Comparison of ENCODE assay signal across 24 cellular contexts in genomic region chr5:112219000-112219399, GRCh38.
"Had no signal": no experiment of that assay in that cellular context is flagged by ENCODE, and none has a peak within 500 bp of the region (broad histone marks: within the 10 kb centered on the region; RNA-seq: fewer than 3 reads in every experiment).

No MANE protein-coding gene starts in this region.

- DNase-seq: activated CD4-positive, alpha-beta memory T cell treated with anti-CD3 and anti-CD28 coated beads, Interleukin-2, amount 10 ng/mL, durations not matched to agents 7 days and 5 days; activated CD4-positive, alpha-beta T cell treated with anti-CD3 and anti-CD28 coated beads for 1 hour; activated CD4-positive, alpha-beta T cell treated with anti-CD3 and anti-CD28 coated beads for 4 hours; activated CD4-positive, alpha-beta T cell treated with anti-CD3 and anti-CD28 coated beads, Interleukin-2, amount 10 ng/mL, durations not matched to agents 7 days and 5 days; activated CD4-positive, alpha-beta T cell treated with anti-CD3 and anti-CD28 coated beads, Interleukin-2, amount 50 U/mL, for 4 hours; activated CD8-positive, alpha-beta memory T cell treated with anti-CD3 and anti-CD28 coated beads, Interleukin-2, amount 50 U/mL, for 48 hours; activated gamma-delta T cell; activated naive CD4-positive, alpha-beta T cell; activated naive CD4-positive, alpha-beta T cell treated with anti-CD3 and anti-CD28 coated beads, Interleukin-2, amount 10 ng/mL, durations not matched to agents 7 days and 5 days; activated naive CD8-positive, alpha-beta T cell treated with anti-CD3 and anti-CD28 coated beads, Interleukin-2, amount 10 ng/mL, durations not matched to agents 7 days and 5 days; activated T-cell treated with anti-CD3 and anti-CD28 coated beads for 4 hours; activated T-cell treated with anti-CD3 and anti-CD28 coated beads, Interleukin-2, amount 50 U/mL, for 24 hours; activated T-cell treated with anti-CD3 and anti-CD28 coated beads, Interleukin-2, amount 50 U/mL, for 72 hours; central memory CD4-positive, alpha-beta T cell; cerebellar nuclear complex; colonic mucosa; effector CD8-positive, alpha-beta T cell; esophagus squamous epithelium; head of caudate nucleus; hippocampal formation had no signal

- H3K4me1 ChIP-seq: ascending aorta, breast epithelium, colonic mucosa had no signal

- H3K27me3 ChIP-seq: ascending aorta, breast epithelium, cardiac muscle cell, colonic mucosa, esophagus squamous epithelium had no signal

- H3K36me3 ChIP-seq: ascending aorta, breast epithelium, cardiac muscle cell, colonic mucosa, esophagus squamous epithelium had no signal

- H3K4me3 ChIP-seq: ascending aorta, breast epithelium, cardiac muscle cell, colonic mucosa, esophagus squamous epithelium had no signal

- H3K9me3 ChIP-seq: ascending aorta, breast epithelium, colonic mucosa, esophagus squamous epithelium had no signal

- H3K27ac ChIP-seq: ascending aorta, breast epithelium, cardiac muscle cell, colonic mucosa, epithelial cell of prostate had no signal
